Comparison of ENCODE assay signal across 3 cellular contexts in the genomic region with DNA sequence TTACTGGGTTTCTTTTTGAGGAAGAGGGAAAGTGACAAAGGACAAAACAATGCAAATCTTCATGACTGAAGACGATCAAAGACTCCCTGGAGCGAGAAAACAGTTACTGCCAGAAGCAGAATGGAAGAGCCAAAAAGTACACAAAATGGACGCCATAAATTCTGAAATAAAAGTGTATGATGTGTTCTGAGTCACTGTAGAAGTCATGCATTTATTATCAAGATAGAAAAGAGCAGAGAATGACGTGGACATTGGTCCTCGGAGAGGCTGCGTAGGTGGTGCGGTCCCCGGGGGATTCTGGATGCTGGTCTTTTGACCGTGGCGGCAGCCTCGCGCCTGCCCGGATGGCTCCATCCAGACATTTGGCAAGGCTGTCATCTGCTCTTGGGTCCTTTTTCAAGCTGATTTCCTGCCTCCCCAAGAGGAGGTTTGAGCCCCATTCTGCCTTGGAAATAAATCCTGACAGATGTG.
TF ChIP-seq lines count a peak whose summit lies in the region.

No MANE protein-coding gene starts in this region.

TF ChIP-seq in GM12878, 131 proteins besides CTCF, POLR2A, EP300 and RAD21:
- TF ChIP-seq SMARCA5 (IDR thresholded peaks at IDR 0.05) = no peak
- TF ChIP-seq, protein P1, sequence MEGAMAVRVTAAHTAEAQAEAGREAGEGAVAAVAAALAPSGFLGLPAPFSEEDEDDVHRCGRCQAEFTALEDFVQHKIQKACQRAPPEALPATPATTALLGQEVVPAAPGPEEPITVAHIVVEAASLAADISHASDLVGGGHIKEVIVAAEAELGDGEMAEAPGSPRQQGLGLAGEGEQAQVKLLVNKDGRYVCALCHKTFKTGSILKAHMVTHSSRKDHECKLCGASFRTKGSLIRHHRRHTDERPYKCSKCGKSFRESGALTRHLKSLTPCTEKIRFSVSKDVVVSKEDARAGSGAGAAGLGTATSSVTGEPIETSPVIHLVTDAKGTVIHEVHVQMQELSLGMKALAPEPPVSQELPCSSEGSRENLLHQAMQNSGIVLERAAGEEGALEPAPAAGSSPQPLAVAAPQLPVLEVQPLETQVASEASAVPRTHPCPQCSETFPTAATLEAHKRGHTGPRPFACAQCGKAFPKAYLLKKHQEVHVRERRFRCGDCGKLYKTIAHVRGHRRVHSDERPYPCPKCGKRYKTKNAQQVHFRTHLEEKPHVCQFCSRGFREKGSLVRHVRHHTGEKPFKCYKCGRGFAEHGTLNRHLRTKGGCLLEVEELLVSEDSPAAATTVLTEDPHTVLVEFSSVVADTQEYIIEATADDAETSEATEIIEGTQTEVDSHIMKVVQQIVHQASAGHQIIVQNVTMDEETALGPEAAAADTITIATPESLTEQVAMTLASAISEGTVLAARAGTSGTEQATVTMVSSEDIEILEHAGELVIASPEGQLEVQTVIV (IDR thresholded peaks at IDR 0.05; ENCODE audit: borderline replicate concordance, partially characterized antibody) = no peak
- peak; percentile 13 for TF ChIP-seq MEF2B (IDR thresholded peaks at IDR 0.05; ENCODE audit: partially characterized antibody, poor library complexity, severe bottlenecking)
- TF ChIP-seq NRF1 (conservative IDR thresholded peaks at IDR 0.05; ENCODE audit: low read depth, low read length) = no peak
- TF ChIP-seq BRCA1 (IDR thresholded peaks at IDR 0.05; ENCODE audit: low read depth, low read length) = no peak
- no peak for TF ChIP-seq EGR1 (IDR thresholded peaks at IDR 0.05; ENCODE audit: borderline replicate concordance in 1 of 2, low read depth in 2 of 2, low read length in 2 of 2)
- TF ChIP-seq, protein P2, sequence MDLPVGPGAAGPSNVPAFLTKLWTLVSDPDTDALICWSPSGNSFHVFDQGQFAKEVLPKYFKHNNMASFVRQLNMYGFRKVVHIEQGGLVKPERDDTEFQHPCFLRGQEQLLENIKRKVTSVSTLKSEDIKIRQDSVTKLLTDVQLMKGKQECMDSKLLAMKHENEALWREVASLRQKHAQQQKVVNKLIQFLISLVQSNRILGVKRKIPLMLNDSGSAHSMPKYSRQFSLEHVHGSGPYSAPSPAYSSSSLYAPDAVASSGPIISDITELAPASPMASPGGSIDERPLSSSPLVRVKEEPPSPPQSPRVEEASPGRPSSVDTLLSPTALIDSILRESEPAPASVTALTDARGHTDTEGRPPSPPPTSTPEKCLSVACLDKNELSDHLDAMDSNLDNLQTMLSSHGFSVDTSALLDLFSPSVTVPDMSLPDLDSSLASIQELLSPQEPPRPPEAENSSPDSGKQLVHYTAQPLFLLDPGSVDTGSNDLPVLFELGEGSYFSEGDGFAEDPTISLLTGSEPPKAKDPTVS (IDR thresholded peaks at IDR 0.05; ENCODE audit: low read depth, low read length) = no peak
TF ChIP-seq in GM12878: peak in this region for 1.

TF ChIP-seq in HEK293T, 16 proteins besides CTCF, POLR2A, EP300 and RAD21:
- TF ChIP-seq FOXK2 (IDR thresholded peaks at IDR 0.05) (no peak), SUZ12 (IDR thresholded peaks at IDR 0.05) (no peak), CTBP1 (IDR thresholded peaks at IDR 0.05; ENCODE audit: borderline replicate concordance) (no peak), LEF1 (IDR thresholded peaks at IDR 0.05; ENCODE audit: borderline replicate concordance) (no peak), SP1 (IDR thresholded peaks at IDR 0.05) (no peak), FOXA1 (IDR thresholded peaks at IDR 0.05) (no peak), ELF4 (IDR thresholded peaks at IDR 0.05) (no peak), ZNF384 (IDR thresholded peaks at IDR 0.05) (no peak), TARDBP (IDR thresholded peaks at IDR 0.05) (no peak), BHLHE40 (IDR thresholded peaks at IDR 0.05; ENCODE audit: borderline replicate concordance) (no peak), HDGF (IDR thresholded peaks at IDR 0.05; ENCODE audit: borderline replicate concordance) (no peak), NFRKB (IDR thresholded peaks at IDR 0.05) (no peak), FOXM1 (IDR thresholded peaks at IDR 0.05; ENCODE audit: borderline replicate concordance) (no peak), L3MBTL2 (conservative IDR thresholded peaks at IDR 0.05) (no peak), ARNT (IDR thresholded peaks at IDR 0.05) (no peak)
- TF ChIP-seq, protein P3, sequence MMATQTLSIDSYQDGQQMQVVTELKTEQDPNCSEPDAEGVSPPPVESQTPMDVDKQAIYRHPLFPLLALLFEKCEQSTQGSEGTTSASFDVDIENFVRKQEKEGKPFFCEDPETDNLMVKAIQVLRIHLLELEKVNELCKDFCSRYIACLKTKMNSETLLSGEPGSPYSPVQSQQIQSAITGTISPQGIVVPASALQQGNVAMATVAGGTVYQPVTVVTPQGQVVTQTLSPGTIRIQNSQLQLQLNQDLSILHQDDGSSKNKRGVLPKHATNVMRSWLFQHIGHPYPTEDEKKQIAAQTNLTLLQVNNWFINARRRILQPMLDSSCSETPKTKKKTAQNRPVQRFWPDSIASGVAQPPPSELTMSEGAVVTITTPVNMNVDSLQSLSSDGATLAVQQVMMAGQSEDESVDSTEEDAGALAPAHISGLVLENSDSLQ (IDR thresholded peaks at IDR 0.05) = no peak

TF ChIP-seq in GM23338, 12 proteins besides CTCF, POLR2A, EP300 and RAD21:
- no peak for TF ChIP-seq STAT1 (IDR thresholded peaks at IDR 0.05; ENCODE audit: unreplicated experiment)
- TF ChIP-seq, protein P4, sequence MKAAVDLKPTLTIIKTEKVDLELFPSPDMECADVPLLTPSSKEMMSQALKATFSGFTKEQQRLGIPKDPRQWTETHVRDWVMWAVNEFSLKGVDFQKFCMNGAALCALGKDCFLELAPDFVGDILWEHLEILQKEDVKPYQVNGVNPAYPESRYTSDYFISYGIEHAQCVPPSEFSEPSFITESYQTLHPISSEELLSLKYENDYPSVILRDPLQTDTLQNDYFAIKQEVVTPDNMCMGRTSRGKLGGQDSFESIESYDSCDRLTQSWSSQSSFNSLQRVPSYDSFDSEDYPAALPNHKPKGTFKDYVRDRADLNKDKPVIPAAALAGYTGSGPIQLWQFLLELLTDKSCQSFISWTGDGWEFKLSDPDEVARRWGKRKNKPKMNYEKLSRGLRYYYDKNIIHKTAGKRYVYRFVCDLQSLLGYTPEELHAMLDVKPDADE (IDR thresholded peaks at IDR 0.05) = no peak
- TF ChIP-seq NANOG (IDR thresholded peaks at IDR 0.05; ENCODE audit: borderline replicate concordance) = no peak
- no peak for TF ChIP-seq POLR2AphosphoS5 (IDR thresholded peaks at IDR 0.05; ENCODE audit: low read depth)
- no peak for TF ChIP-seq JUNB (IDR thresholded peaks at IDR 0.05; ENCODE audit: unreplicated experiment)
- TF ChIP-seq ZNF331 (CRISPR knock-in tag; IDR thresholded peaks at IDR 0.05; ENCODE audit: low read depth) = no peak
- TF ChIP-seq ZNF114 (CRISPR knock-in tag; IDR thresholded peaks at IDR 0.05) = no peak
- no peak for TF ChIP-seq CREB1 (CRISPR knock-in tag; IDR thresholded peaks at IDR 0.05; ENCODE audit: low read depth)
- TF ChIP-seq, protein P5, sequence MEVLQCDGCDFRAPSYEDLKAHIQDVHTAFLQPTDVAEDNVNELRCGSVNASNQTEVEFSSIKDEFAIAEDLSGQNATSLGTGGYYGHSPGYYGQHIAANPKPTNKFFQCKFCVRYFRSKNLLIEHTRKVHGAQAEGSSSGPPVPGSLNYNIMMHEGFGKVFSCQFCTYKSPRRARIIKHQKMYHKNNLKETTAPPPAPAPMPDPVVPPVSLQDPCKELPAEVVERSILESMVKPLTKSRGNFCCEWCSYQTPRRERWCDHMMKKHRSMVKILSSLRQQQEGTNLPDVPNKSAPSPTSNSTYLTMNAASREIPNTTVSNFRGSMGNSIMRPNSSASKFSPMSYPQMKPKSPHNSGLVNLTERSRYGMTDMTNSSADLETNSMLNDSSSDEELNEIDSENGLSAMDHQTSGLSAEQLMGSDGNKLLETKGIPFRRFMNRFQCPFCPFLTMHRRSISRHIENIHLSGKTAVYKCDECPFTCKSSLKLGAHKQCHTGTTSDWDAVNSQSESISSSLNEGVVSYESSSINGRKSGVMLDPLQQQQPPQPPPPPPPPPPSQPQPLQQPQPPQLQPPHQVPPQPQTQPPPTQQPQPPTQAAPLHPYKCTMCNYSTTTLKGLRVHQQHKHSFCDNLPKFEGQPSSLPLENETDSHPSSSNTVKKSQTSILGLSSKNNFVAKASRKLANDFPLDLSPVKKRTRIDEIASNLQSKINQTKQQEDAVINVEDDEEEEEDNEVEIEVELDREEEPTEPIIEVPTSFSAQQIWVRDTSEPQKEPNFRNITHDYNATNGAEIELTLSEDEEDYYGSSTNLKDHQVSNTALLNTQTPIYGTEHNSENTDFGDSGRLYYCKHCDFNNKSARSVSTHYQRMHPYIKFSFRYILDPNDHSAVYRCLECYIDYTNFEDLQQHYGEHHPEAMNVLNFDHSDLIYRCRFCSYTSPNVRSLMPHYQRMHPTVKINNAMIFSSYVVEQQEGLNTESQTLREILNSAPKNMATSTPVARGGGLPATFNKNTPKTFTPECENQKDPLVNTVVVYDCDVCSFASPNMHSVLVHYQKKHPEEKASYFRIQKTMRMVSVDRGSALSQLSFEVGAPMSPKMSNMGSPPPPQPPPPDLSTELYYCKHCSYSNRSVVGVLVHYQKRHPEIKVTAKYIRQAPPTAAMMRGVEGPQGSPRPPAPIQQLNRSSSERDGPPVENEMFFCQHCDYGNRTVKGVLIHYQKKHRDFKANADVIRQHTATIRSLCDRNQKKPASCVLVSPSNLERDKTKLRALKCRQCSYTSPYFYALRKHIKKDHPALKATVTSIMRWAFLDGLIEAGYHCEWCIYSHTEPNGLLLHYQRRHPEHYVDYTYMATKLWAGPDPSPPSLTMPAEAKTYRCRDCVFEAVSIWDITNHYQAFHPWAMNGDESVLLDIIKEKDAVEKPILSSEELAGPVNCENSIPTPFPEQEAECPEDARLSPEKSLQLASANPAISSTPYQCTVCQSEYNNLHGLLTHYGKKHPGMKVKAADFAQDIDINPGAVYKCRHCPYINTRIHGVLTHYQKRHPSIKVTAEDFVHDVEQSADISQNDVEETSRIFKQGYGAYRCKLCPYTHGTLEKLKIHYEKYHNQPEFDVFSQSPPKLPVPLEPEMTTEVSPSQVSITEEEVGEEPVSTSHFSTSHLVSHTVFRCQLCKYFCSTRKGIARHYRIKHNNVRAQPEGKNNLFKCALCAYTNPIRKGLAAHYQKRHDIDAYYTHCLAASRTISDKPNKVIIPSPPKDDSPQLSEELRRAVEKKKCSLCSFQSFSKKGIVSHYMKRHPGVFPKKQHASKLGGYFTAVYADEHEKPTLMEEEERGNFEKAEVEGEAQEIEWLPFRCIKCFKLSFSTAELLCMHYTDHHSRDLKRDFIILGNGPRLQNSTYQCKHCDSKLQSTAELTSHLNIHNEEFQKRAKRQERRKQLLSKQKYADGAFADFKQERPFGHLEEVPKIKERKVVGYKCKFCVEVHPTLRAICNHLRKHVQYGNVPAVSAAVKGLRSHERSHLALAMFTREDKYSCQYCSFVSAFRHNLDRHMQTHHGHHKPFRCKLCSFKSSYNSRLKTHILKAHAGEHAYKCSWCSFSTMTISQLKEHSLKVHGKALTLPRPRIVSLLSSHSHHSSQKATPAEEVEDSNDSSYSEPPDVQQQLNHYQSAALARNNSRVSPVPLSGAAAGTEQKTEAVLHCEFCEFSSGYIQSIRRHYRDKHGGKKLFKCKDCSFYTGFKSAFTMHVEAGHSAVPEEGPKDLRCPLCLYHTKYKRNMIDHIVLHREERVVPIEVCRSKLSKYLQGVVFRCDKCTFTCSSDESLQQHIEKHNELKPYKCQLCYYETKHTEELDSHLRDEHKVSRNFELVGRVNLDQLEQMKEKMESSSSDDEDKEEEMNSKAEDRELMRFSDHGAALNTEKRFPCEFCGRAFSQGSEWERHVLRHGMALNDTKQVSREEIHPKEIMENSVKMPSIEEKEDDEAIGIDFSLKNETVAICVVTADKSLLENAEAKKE (CRISPR knock-in tag; IDR thresholded peaks at IDR 0.05) = no peak
- TF ChIP-seq, protein P6, sequence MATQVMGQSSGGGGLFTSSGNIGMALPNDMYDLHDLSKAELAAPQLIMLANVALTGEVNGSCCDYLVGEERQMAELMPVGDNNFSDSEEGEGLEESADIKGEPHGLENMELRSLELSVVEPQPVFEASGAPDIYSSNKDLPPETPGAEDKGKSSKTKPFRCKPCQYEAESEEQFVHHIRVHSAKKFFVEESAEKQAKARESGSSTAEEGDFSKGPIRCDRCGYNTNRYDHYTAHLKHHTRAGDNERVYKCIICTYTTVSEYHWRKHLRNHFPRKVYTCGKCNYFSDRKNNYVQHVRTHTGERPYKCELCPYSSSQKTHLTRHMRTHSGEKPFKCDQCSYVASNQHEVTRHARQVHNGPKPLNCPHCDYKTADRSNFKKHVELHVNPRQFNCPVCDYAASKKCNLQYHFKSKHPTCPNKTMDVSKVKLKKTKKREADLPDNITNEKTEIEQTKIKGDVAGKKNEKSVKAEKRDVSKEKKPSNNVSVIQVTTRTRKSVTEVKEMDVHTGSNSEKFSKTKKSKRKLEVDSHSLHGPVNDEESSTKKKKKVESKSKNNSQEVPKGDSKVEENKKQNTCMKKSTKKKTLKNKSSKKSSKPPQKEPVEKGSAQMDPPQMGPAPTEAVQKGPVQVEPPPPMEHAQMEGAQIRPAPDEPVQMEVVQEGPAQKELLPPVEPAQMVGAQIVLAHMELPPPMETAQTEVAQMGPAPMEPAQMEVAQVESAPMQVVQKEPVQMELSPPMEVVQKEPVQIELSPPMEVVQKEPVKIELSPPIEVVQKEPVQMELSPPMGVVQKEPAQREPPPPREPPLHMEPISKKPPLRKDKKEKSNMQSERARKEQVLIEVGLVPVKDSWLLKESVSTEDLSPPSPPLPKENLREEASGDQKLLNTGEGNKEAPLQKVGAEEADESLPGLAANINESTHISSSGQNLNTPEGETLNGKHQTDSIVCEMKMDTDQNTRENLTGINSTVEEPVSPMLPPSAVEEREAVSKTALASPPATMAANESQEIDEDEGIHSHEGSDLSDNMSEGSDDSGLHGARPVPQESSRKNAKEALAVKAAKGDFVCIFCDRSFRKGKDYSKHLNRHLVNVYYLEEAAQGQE (IDR thresholded peaks at IDR 0.05; ENCODE audit: unreplicated experiment) = no peak
- no peak for TF ChIP-seq EZH2phosphoT487 (IDR thresholded peaks at IDR 0.05; ENCODE audit: unreplicated experiment)
- no peak for TF ChIP-seq EZH2 (IDR thresholded peaks at IDR 0.05; ENCODE audit: low read depth, unreplicated experiment)
